Comparison of ENCODE assay signal across 8 cellular contexts in genomic region chr5:68214472-68215207, GRCh38. TPM values are rescaled to one million over a fixed set of nuclear protein-coding genes. Genes with fewer than 3 reads are reported as not detected.
A peak's percentile ranks its signal among the peaks of the same experiment; 100 is the strongest.
DNase-seq lines count a peak whose midpoint lies in the region; ATAC-seq, FAIRE-seq and TF ChIP-seq lines count a peak whose summit lies in the region.

No MANE protein-coding gene starts in this region.

- H3K27ac ChIP-seq in A549 (peak overlapping the region; percentile 91 to 98), stomach (peak overlapping the region; percentile 93 to 99 (median 98))

- H3K4me3 ChIP-seq in A549: peak overlapping the region; percentile 96
- peak overlapping the region; percentile 95 for H3K4me3 ChIP-seq in GM12864 (ENCODE audit: low read depth, low read length)
- peak overlapping the region; percentile 56 to 98 (median 84) for H3K4me3 ChIP-seq in stomach

- H3K4me2 ChIP-seq in A549: peak overlapping the region; percentile 81

- DNase-seq in A549 (ENCODE audit: low read depth in 1 of 2, low spot score in 1 of 2): peak in 1 of 2 experiments; percentile 3
- no peak for DNase-seq in GM12864 (ENCODE audit: low read depth)
- peak; percentile 56 for DNase-seq in HTR-8/SVneo (ENCODE audit: insufficient read length, low spot score)
- DNase-seq in activated naive CD8-positive, alpha-beta T cell treated with anti-CD3 and anti-CD28 coated beads, Interleukin-2, amount 50 U/mL, for 24 hours: no peak
- DNase-seq in immature natural killer cell: no peak
- DNase-seq in stomach: no peak
- DNase-seq in AG08395 (ENCODE audit: low spot score): no peak

- no peaks in the 10 kb centered on the region for H3K36me3 ChIP-seq in stomach

- H3K4me3 Mint-ChIP-seq in activated naive CD8-positive, alpha-beta T cell treated with anti-CD3 and anti-CD28 coated beads, Interleukin-2, amount 50 U/mL, for 24 hours: peak overlapping the region; percentile 90
- peak overlapping the region; percentile 86 to 94 (median 90) for H3K4me3 Mint-ChIP-seq in immature natural killer cell

- CTCF ChIA-PET in A549 (lab: Yijun Ruan, JAX): interaction anchor here (0.6 to 1.5 kb wide), 5 partner anchors 20 to 72 kb away, joined by 3 read pairs; no protein-coding TSS in a partner anchor

- 2% methylated on average over 19 of the region's 37 CpGs for WGBS in A549 (ENCODE audit: missing lambda C conversion rate)
- WGBS in stomach, 5 donors: 2 to 6% (median 4%) methylated on average over 20 to 37 of the region's 37 CpGs

- POLR2A ChIA-PET in A549 (lab: Yijun Ruan, JAX): interaction anchor here (0.5 to 2.1 kb wide), 9 partner anchors 9 to 972 kb away, joined by 3 to 23 read pairs (median 3); no protein-coding TSS in a partner anchor

- no peak for TF ChIP-seq CTCF in A549 (IDR thresholded peaks at IDR 0.05)
- no peak for TF ChIP-seq CTCF in GM12864 (IDR thresholded peaks at IDR 0.05; ENCODE audit: low read depth, low read length, missing control alignments)
- TF ChIP-seq CTCF in stomach (IDR thresholded peaks at IDR 0.05): no peak

- H3K27me3 Mint-ChIP-seq in activated naive CD8-positive, alpha-beta T cell treated with anti-CD3 and anti-CD28 coated beads, Interleukin-2, amount 50 U/mL, for 24 hours: no peaks in the 10 kb centered on the region
- peaks cover 0 to 10% (median 5%) of the 10 kb centered on the region in 3 donors for H3K27me3 Mint-ChIP-seq in immature natural killer cell (ENCODE audit: low read depth in 3 of 3)

- ATAC-seq in A549: no peak
- ATAC-seq in activated naive CD8-positive, alpha-beta T cell treated with anti-CD3 and anti-CD28 coated beads, Interleukin-2, amount 50 U/mL, for 24 hours: peak; percentile 12
- no peak for ATAC-seq in HG03354 (IDR thresholded peaks at IDR 0.05; ENCODE audit: poor library complexity, severe bottlenecking, unreplicated experiment)

- peak overlapping the region; percentile 95 for H3K27ac Mint-ChIP-seq in activated naive CD8-positive, alpha-beta T cell treated with anti-CD3 and anti-CD28 coated beads, Interleukin-2, amount 50 U/mL, for 24 hours
- H3K27ac Mint-ChIP-seq in immature natural killer cell: peak overlapping the region; percentile 84 to 95 (median 93)

- peaks cover 37% of the 10 kb centered on the region for H3K4me1 Mint-ChIP-seq in activated naive CD8-positive, alpha-beta T cell treated with anti-CD3 and anti-CD28 coated beads, Interleukin-2, amount 50 U/mL, for 24 hours
- H3K4me1 Mint-ChIP-seq in immature natural killer cell: peaks cover 40 to 42% of the 10 kb centered on the region in 2 donors

- FAIRE-seq in A549 (lab: Jason Lieb, UNC): no peak
- no peak for FAIRE-seq in HTR-8/SVneo (lab: Jason Lieb, UNC)

- TF ChIP-seq RAD21 in A549 (conservative IDR thresholded peaks at IDR 0.05 in 1 of 2, IDR thresholded peaks at IDR 0.05 in 1 of 2): no peak

- peaks cover 13% of the 10 kb centered on the region; the same call in 2 of the 3 replicates for H3K9me3 ChIP-seq in A549
- peaks cover 0 to 11% (median 5%) of the 10 kb centered on the region in 4 donors for H3K9me3 ChIP-seq in stomach

- no peaks in the 10 kb centered on the region for H3K27me3 ChIP-seq in stomach

- peaks cover 18% of the 10 kb centered on the region for H3K36me3 Mint-ChIP-seq in activated naive CD8-positive, alpha-beta T cell treated with anti-CD3 and anti-CD28 coated beads, Interleukin-2, amount 50 U/mL, for 24 hours (ENCODE audit: low read depth)
- peaks cover 0 to 7% (median 4%) of the 10 kb centered on the region in 3 donors for H3K36me3 Mint-ChIP-seq in immature natural killer cell

- TF ChIP-seq POLR2A in A549 (IDR thresholded peaks at IDR 0.05; ENCODE audit: low read length): no peak
- no peak for TF ChIP-seq POLR2A in stomach (IDR thresholded peaks at IDR 0.05)

- H3K4me1 ChIP-seq in A549: peaks cover 16% of the 10 kb centered on the region; the same call in 2 of the 3 replicates
- peaks cover 7 to 36% (median 23%) of the 10 kb centered on the region in 4 donors for H3K4me1 ChIP-seq in stomach

- H3K9me3 Mint-ChIP-seq in activated naive CD8-positive, alpha-beta T cell treated with anti-CD3 and anti-CD28 coated beads, Interleukin-2, amount 50 U/mL, for 24 hours: peaks cover 20% of the 10 kb centered on the region
- no peaks in the 10 kb centered on the region for H3K9me3 Mint-ChIP-seq in immature natural killer cell

- TF ChIP-seq EP300 in A549 (IDR thresholded peaks at IDR 0.05) (no peak), stomach (IDR thresholded peaks at IDR 0.05) (no peak)

- intact Hi-C loops in stomach (cut with DNase I; ENCODE audit: low total_unique reads): no loop called here

TF ChIP-seq in A549, 52 proteins besides CTCF, POLR2A, EP300 and RAD21 (continues in another document):
- TF ChIP-seq JUNB (IDR thresholded peaks at IDR 0.05): no peak
- TF ChIP-seq HOXB5 (CRISPR knock-in tag; IDR thresholded peaks at IDR 0.05): no peak
- no peak for TF ChIP-seq ELK1 (IDR thresholded peaks at IDR 0.05; ENCODE audit: low read depth, low read length)
- no peak for TF ChIP-seq EHF (CRISPR knock-in tag; IDR thresholded peaks at IDR 0.05)
- no peak for TF ChIP-seq REST (IDR thresholded peaks at IDR 0.05)
- TF ChIP-seq SREBF2 (IDR thresholded peaks at IDR 0.05): no peak
- TF ChIP-seq CHD2 (IDR thresholded peaks at IDR 0.05; ENCODE audit: low read length, partially characterized antibody): peak; percentile 34
- TF ChIP-seq POLR2AphosphoS2 (conservative IDR thresholded peaks at IDR 0.05; ENCODE audit: low read length): no peak
- TF ChIP-seq MAFK (IDR thresholded peaks at IDR 0.05; ENCODE audit: partially characterized antibody): no peak
- TF ChIP-seq BHLHE40 (IDR thresholded peaks at IDR 0.05; ENCODE audit: low read depth, low read length): no peak
- TF ChIP-seq ZC3H11A (IDR thresholded peaks at IDR 0.05): no peak
- no peak for TF ChIP-seq MYC (IDR thresholded peaks at IDR 0.05; ENCODE audit: borderline replicate concordance, low read length)
- TF ChIP-seq USF2 (IDR thresholded peaks at IDR 0.05): 0 out of 2 replicates have a peak, but pooled peaks have one; percentile 7
- no peak for TF ChIP-seq BCL3 (IDR thresholded peaks at IDR 0.05)
- TF ChIP-seq PHF8 (IDR thresholded peaks at IDR 0.05; ENCODE audit: borderline replicate concordance, low read depth): no peak

RNA-seq across cellular contexts. Expression of gene PIK3R1, which starts 0.9 kb away (rescaled TPM):
- polyA plus RNA-seq in A549 (2011; rRNA removed) (5.7 and 8.8 TPM in 2 replicates), A549 (2017; fragmentation: RNase III; extraction: RNeasy Plus Mini Kit Qiagen cat#74134 plus additional on column Dnase treatment) (5.5 to 6.0 TPM (median 5.7 TPM) in 3 replicates), immature natural killer cell (10 to 100 TPM; 62.7 to 80.0 (median 66.8) TPM), stomach (10 to 100 TPM in 2 of 3 donors, 1 to 10 TPM in 1; 9.2 to 10.5 (median 10.1) TPM)
- polyA plus RNA-seq in A549 (2012; cell fraction: cytosol; rRNA removed): 1.2 and 1.4 TPM in 2 replicates
- polyA plus RNA-seq in A549 (2012; cell fraction: nucleus; rRNA removed): 0.86 and 1.9 TPM in 2 replicates
- polyA minus RNA-seq in A549 (2011; rRNA and poly(A)+ RNA removed): 10.2 and 16.1 TPM in 2 replicates
- total RNA-seq in stomach: 100 to 1,000 TPM in 3 of 5 donors, 10 to 100 TPM in 2; 45.2 to 280 (median 115) TPM

Comparison
In these comparisons a context has a peak if more than half of its experiments do, and no peak if none do; other contexts are left out.
1. RNA of gene PIK3R1, which starts 0.9 kb away (polyA plus RNA-seq): 62.7 to 80.0 TPM in immature natural killer cell; 9.2 to 10.5 TPM in stomach and 0.86 to 8.8 TPM in A549; every median in the first group is over 4 times any median in the second.
2. Peak in every context shown above with its lines, with median percentiles within 50 percentile points of each other: H3K4me3 ChIP-seq.